Comparison of ENCODE assay signal across 1 cellular context in the genomic region with DNA sequence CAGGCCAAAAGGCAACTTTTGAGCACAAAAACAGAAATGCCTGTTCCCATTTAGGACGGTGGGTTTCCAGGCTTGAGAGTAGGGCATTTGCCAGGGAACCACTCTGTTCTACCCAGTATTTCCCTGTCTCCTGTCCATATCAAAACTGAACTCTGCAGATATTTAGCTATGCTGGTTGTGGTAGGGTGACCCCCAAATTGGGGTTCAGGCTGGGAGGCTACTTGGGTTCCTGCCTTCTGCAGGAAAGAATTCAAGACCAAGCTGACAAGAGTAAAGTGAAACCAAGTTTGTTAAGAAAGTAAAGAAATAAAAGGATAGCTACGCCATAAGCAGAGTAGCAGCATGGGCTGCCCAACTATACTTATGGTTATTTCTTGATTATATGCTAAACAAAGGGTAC.
TF ChIP-seq lines count a peak whose summit lies in the region.

No MANE protein-coding gene starts in this region.

TF ChIP-seq in HepG2, 621 proteins besides CTCF, POLR2A, EP300 and RAD21:
- TF ChIP-seq, protein P1, sequence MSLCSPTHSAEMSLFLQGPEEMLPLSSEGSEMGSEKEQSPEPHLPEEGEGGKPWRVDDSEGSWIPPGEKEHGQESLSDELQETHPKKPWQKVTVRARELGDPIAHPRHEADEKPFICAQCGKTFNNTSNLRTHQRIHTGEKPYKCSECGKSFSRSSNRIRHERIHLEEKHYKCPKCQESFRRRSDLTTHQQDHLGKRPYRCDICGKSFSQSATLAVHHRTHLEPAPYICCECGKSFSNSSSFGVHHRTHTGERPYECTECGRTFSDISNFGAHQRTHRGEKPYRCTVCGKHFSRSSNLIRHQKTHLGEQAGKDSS (CRISPR knock-in tag; IDR thresholded peaks at IDR 0.05; ENCODE audit: borderline replicate concordance, low read depth): no peak
- no peak for TF ChIP-seq XBP1 (CRISPR knock-in tag; IDR thresholded peaks at IDR 0.05)
- TF ChIP-seq RARA (CRISPR knock-in tag; IDR thresholded peaks at IDR 0.05): no peak
- TF ChIP-seq ZNF761 (CRISPR knock-in tag; conservative IDR thresholded peaks at IDR 0.05): no peak
- TF ChIP-seq ZBTB20 (CRISPR knock-in tag; IDR thresholded peaks at IDR 0.05; ENCODE audit: borderline replicate concordance, low read depth): no peak
- TF ChIP-seq ZNF768 (CRISPR knock-in tag; IDR thresholded peaks at IDR 0.05): no peak
- TF ChIP-seq ZBTB26 (CRISPR knock-in tag; IDR thresholded peaks at IDR 0.05; ENCODE audit: borderline replicate concordance): no peak
- TF ChIP-seq ZNF7 (CRISPR knock-in tag; IDR thresholded peaks at IDR 0.05): no peak
- no peak for TF ChIP-seq ZNF383 (CRISPR knock-in tag; IDR thresholded peaks at IDR 0.05; ENCODE audit: borderline replicate concordance)
- no peak for TF ChIP-seq ZNF251 (CRISPR knock-in tag; IDR thresholded peaks at IDR 0.05)
